ENCODE assay signal across 1 cellular context in genomic region chr17:37708616-37709212, GRCh38.
TF ChIP-seq lines count a peak whose summit lies in the region.

No MANE protein-coding gene starts in this region.

TF ChIP-seq in WTC11, 78 proteins besides CTCF, POLR2A, EP300 and RAD21 (continued from another document):
- TF ChIP-seq ATF2 (CRISPR knock-in tag; IDR thresholded peaks at IDR 0.05; ENCODE audit: borderline replicate concordance, low read depth): no peak
- TF ChIP-seq PRRX2 (CRISPR knock-in tag; IDR thresholded peaks at IDR 0.05): no peak
- TF ChIP-seq CREB1 (CRISPR knock-in tag; IDR thresholded peaks at IDR 0.05): no peak
- no peak for TF ChIP-seq NR2C2 (CRISPR knock-in tag; IDR thresholded peaks at IDR 0.05)
- TF ChIP-seq ATF1 (CRISPR knock-in tag; IDR thresholded peaks at IDR 0.05): no peak
- no peak for TF ChIP-seq NR1H2 (CRISPR knock-in tag; IDR thresholded peaks at IDR 0.05)
- TF ChIP-seq ZNF532 (CRISPR knock-in tag; IDR thresholded peaks at IDR 0.05; ENCODE audit: borderline replicate concordance): no peak
- no peak for TF ChIP-seq ZSCAN18 (CRISPR knock-in tag; IDR thresholded peaks at IDR 0.05)
- no peak for TF ChIP-seq NR3C1 (CRISPR knock-in tag; conservative IDR thresholded peaks at IDR 0.05; ENCODE audit: low read depth)
